20 cellular contexts compared by ENCODE assay signal in genomic region chr6:38774933-38775707, GRCh38.
DNase-seq lines count a peak whose midpoint lies in the region; ATAC-seq and TF ChIP-seq lines count a peak whose summit lies in the region.
"Had no signal": no experiment of that assay in that cellular context is flagged by ENCODE, and none has a peak within 500 bp of the region (broad histone marks: within the 10 kb centered on the region; RNA-seq: fewer than 3 reads in every experiment).

No MANE protein-coding gene starts in this region.

- peaks cover 31% of the 10 kb centered on the region for H3K4me1 ChIP-seq in RWPE2 (ENCODE audit: insufficient read depth, poor library complexity, severe bottlenecking)
- peaks cover 7% of the 10 kb centered on the region for H3K4me1 ChIP-seq in lower lobe of right lung
- H3K4me1 ChIP-seq: Peyer's patch had no signal

- H3K36me3 ChIP-seq in RWPE2 (ENCODE audit: low read depth) (no peaks in the 10 kb centered on the region), lower lobe of right lung (no peaks in the 10 kb centered on the region)
- H3K36me3 ChIP-seq: Peyer's patch, thoracic aorta had no signal

- H3K9me3 ChIP-seq in RWPE2 (ENCODE audit: severe bottlenecking) = peaks cover 4% of the 10 kb centered on the region
- no peaks in the 10 kb centered on the region for H3K9me3 ChIP-seq in lower lobe of right lung
- H3K9me3 ChIP-seq: Peyer's patch, thoracic aorta had no signal

- H3K4me3 ChIP-seq in GM12864 (ENCODE audit: low read depth, low read length) (peak overlapping the region; percentile 37), RWPE2 (ENCODE audit: severe bottlenecking) (no peak overlapping the region), lower lobe of right lung (no peak overlapping the region)
- H3K4me3 ChIP-seq: Peyer's patch, thoracic aorta had no signal

- intact Hi-C loops in lower lobe of right lung (cut with DNase I) = no loop called here

- H3K27me3 ChIP-seq in RWPE2 (ENCODE audit: insufficient read depth, poor library complexity, severe bottlenecking) (no peaks in the 10 kb centered on the region), lower lobe of right lung (ENCODE audit: low read depth) (no peaks in the 10 kb centered on the region)
- H3K27me3 ChIP-seq: Peyer's patch had no signal

- TF ChIP-seq CTCF in GM12864 (IDR thresholded peaks at IDR 0.05; ENCODE audit: low read depth, low read length, missing control alignments) = no peak
- TF ChIP-seq CTCF in RWPE2 (IDR thresholded peaks at IDR 0.05; ENCODE audit: poor library complexity, severe bottlenecking) = no peak
- no peak for TF ChIP-seq CTCF in lower lobe of right lung (IDR thresholded peaks at IDR 0.05)

- ATAC-seq in GM21576 (IDR thresholded peaks at IDR 0.05; ENCODE audit: unreplicated experiment) (peak; percentile 24), RWPE2 (ENCODE audit: low read depth) (no peak), lower lobe of right lung (peak; percentile 43 to 49), HG02642 (IDR thresholded peaks at IDR 0.05; ENCODE audit: poor library complexity, unreplicated experiment) (no peak)
- ATAC-seq: SK-N-SH treated with all-trans-retinoic acid at 6 μM for 48 hours had no signal

- H3K27ac ChIP-seq in RWPE2 (ENCODE audit: poor library complexity, severe bottlenecking) = peak overlapping the region; percentile 46
- no peak overlapping the region for H3K27ac ChIP-seq in lower lobe of right lung
- H3K27ac ChIP-seq: Peyer's patch, thoracic aorta had no signal

- peak; percentile 22 for DNase-seq in GM12864 (ENCODE audit: low read depth)
- no peak for DNase-seq in RWPE2 (ENCODE audit: low spot score)
- no peak for DNase-seq in lower lobe of right lung
- no peak for DNase-seq in cerebellum (ENCODE audit: low spot score)
- DNase-seq in COR-L47 (lab: John Stamatoyannopoulos, UW) = no peak
- no peak for DNase-seq in NCI-H82 treated with DMSO at 0.1 percent for 48 hours (lab: John Stamatoyannopoulos, UW; ENCODE audit: unreplicated experiment)
- DNase-seq: activated CD4-positive, alpha-beta T cell treated with anti-CD3 and anti-CD28 coated beads, Interleukin-2, amount 50 U/mL, for 48 hours; activated naive CD4-positive, alpha-beta T cell treated with anti-CD3 and anti-CD28 coated beads, Interleukin-2, amount 50 U/mL, for 16 hours; Calu3; GOT3; hippocampal formation; mesendoderm; NCI-H1092; NCI-H2081 treated with DMSO at 0.1 percent for 48 hours; NCI-H526 treated with DMSO at 0.1 percent for 48 hours; Peyer's patch had no signal

Comparison
In these comparisons a context has a peak if more than half of its experiments do, and no peak if none do; other contexts are left out.
1. ATAC-seq: peak in GM21576 (single experiment) and lower lobe of right lung (2 of 2); none in RWPE2 (single experiment) and HG02642 (single experiment).